ENCODE assay signal across 12 cellular contexts in the genomic region with DNA sequence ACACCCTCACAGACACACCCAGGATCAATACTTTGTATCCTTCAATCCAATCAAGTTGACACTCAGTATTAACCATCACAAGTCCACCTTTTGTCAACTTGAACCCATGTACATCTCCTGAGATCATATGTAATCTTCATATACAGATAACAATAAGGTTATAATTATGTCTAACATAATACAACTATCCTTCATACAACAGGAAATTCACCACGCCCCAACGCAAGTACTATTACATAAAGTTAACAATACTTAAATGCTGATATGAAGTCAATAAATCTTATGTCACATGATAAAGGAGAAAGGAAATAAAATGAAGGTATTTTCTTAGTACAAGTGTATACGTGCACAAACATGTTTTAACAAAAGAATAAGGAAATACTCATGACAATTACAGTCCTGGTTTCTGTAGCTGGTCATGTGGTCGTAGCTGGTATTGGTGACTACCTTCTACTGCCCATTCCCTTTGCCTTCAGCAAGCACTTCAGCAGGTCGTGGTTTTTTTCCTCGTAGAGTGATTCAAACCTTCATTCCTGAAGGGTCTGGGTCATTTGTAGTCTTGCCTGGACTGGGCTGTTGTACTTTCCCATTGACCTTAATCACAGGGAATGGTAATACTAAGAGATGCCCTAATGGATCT. TPM values are rescaled to one million over a fixed set of nuclear protein-coding genes. Genes with fewer than 3 reads are reported as not detected.
DNase-seq lines count a peak whose midpoint lies in the region; TF ChIP-seq lines count a peak whose summit lies in the region.
"Not testable (repeated sequence)": the region's sequence is repeated elsewhere in the genome, so short reads cannot be mapped to it uniquely, and the experiment has no call there.
"Had no signal": no experiment of that assay in that cellular context is flagged by ENCODE, and none has a peak within 500 bp of the region (broad histone marks: within the 10 kb centered on the region; RNA-seq: fewer than 3 reads in every experiment).

No MANE protein-coding gene starts in this region.

- H3K4me3 Mint-ChIP-seq in Calu3 (ENCODE audit: low read depth, unreplicated experiment); MCF 10A (ENCODE audit: unreplicated experiment); nephron: not testable (repeated sequence)

- H3K9ac ChIP-seq in colonic mucosa (ENCODE audit: low read depth in 2 of 2, low read length in 2 of 2), result not testable (repeated sequence)

- H3K27ac Mint-ChIP-seq in Calu3 (ENCODE audit: unreplicated experiment) (peak overlapping the region; percentile 94), MCF 10A (ENCODE audit: low read depth, unreplicated experiment) (peak overlapping the region; percentile 10), nephron (peak overlapping the region; percentile 15 to 90 (median 26))

- POLR2A ChIA-PET in MCF 10A (lab: Yijun Ruan, JAX), result interaction anchor here (2.0 kb wide), 1 partner anchor 9 kb away, joined by 4 read pairs; no protein-coding TSS in a partner anchor

- not testable (repeated sequence) for TF ChIP-seq POLR2A in transverse colon (IDR thresholded peaks at IDR 0.05)

- H3K9me3 Mint-ChIP-seq in Calu3 (ENCODE audit: low read depth, unreplicated experiment); MCF 10A (ENCODE audit: unreplicated experiment); nephron: not testable (repeated sequence)

- not testable (repeated sequence) for BruUV-seq in Calu3 (replicated peaks; lab: Mats Ljungman, UMichigan); MCF 10A (replicated peaks; lab: Mats Ljungman, UMichigan)

- H3K27me3 ChIP-seq in colonic mucosa, transverse colon: not testable (repeated sequence)

- in situ Hi-C loops in transverse colon (cut with MboI; ENCODE audit: low pct_ligation_motif_present in 1 of 4, low pct_unique_long_range_greater_than_20kb in 1 of 4, low sequenced_read_pairs in 3 of 4), result not testable (repeated sequence)

- peaks cover 32% of the 10 kb centered on the region for H3K36me3 Mint-ChIP-seq in Calu3 (ENCODE audit: insufficient read depth, unreplicated experiment)
- H3K36me3 Mint-ChIP-seq in MCF 10A (ENCODE audit: insufficient read depth, unreplicated experiment), result peaks cover 67% of the 10 kb centered on the region
- H3K36me3 Mint-ChIP-seq in nephron (ENCODE audit: low read depth), result not testable (repeated sequence)

- not testable (repeated sequence) for TF ChIP-seq EP300 in transverse colon (IDR thresholded peaks at IDR 0.05; ENCODE audit: low read depth)

- not testable (repeated sequence) for DNase-seq in Calu3; MCF 10A (ENCODE audit: unreplicated experiment); colonic mucosa
- peak; percentile 81 for DNase-seq in epithelial cell of prostate (ENCODE audit: low read depth, low spot score)
- DNase-seq in kidney tubule cell (ENCODE audit: low spot score), result peak; percentile 86
- DNase-seq in transverse colon, result peak; percentile 14

- not testable (repeated sequence) for TF ChIP-seq CTCF in Calu3 (IDR thresholded peaks at IDR 0.05; ENCODE audit: unreplicated experiment); MCF 10A (IDR thresholded peaks at IDR 0.05; ENCODE audit: unreplicated experiment); colonic mucosa (IDR thresholded peaks at IDR 0.05); nephron (IDR thresholded peaks at IDR 0.05; ENCODE audit: unreplicated experiment in 3 of 3); transverse colon (IDR thresholded peaks at IDR 0.05)

- H3K9me3 ChIP-seq in colonic mucosa, transverse colon: not testable (repeated sequence)

- WGBS in transverse colon (ENCODE audit: low coverage in 1 of 2), 2 donors, result 44 to 65% methylated on average over 4 to 6 of the region's 6 CpGs

- H3K4me1 ChIP-seq in colonic mucosa, result not testable (repeated sequence)
- H3K4me1 ChIP-seq in transverse colon, result peaks cover 4 to 47% (median 22%) of the 10 kb centered on the region in 4 donors

- H3K36me3 ChIP-seq in colonic mucosa, transverse colon: not testable (repeated sequence)

- H3K27ac ChIP-seq in colonic mucosa (peak overlapping the region; percentile 55), epithelial cell of prostate (peak overlapping the region; percentile 59), transverse colon (peak overlapping the region; percentile 32 to 61 (median 48))

- CTCF ChIA-PET in Calu3 (lab: Charles Lee); MCF 10A (lab: Yijun Ruan, JAX): not testable (repeated sequence)

- H3K4me3 ChIP-seq in colonic mucosa, transverse colon: not testable (repeated sequence)

- intact Hi-C loops in Calu3 (cut with micrococcal nuclease; ENCODE audit: unreplicated experiment); MCF 10A (cut with micrococcal nuclease); colonic mucosa (cut with DNase I); transverse colon (cut with DNase I; ENCODE audit: low total_unique reads): not testable (repeated sequence)

- not testable (repeated sequence) for H3K27me3 Mint-ChIP-seq in Calu3 (ENCODE audit: unreplicated experiment); MCF 10A (ENCODE audit: insufficient read depth, unreplicated experiment)
- peaks cover 29% of the 10 kb centered on the region for H3K27me3 Mint-ChIP-seq in nephron (ENCODE audit: low read depth)

- H3K4me1 Mint-ChIP-seq in Calu3 (ENCODE audit: low read depth, unreplicated experiment) (peaks cover 64% of the 10 kb centered on the region), MCF 10A (ENCODE audit: insufficient read depth, unreplicated experiment) (peaks cover 42% of the 10 kb centered on the region), nephron (peaks cover 25% of the 10 kb centered on the region)

RNA-seq across cellular contexts. Expression of a gene that starts 11.2 kb away (rescaled TPM):
- total RNA-seq in Calu3 (2022) (48.8 and 56.9 TPM in 2 replicates), MCF 10A (2022) (33.3 and 47.4 TPM in 2 replicates), colonic mucosa (10 to 100 TPM; 54.0 to 96.5 TPM), transverse colon (10 to 100 TPM; 26.5 to 56.5 (median 48.7) TPM)
- total RNA-seq: Caco-2, G401, H1, H9, IMR-90 had no signal

Comparison
In these comparisons a context has a peak if more than half of its experiments do, and no peak if none do; other contexts are left out.
1. H3K27ac Mint-ChIP-seq: peak in every context shown above with its lines; median percentile 94 in Calu3; 26 in nephron; 10 in MCF 10A.